14 cellular contexts compared by ENCODE assay signal in genomic region chr3:154898916-154899315, GRCh38.
"Had no signal": no experiment of that assay in that cellular context is flagged by ENCODE, and none has a peak within 500 bp of the region (broad histone marks: within the 10 kb centered on the region; RNA-seq: fewer than 3 reads in every experiment).

No MANE protein-coding gene starts in this region.

- H3K27me3 ChIP-seq: suprapubic skin had no signal

- H3K4me1 ChIP-seq: lower lobe of right lung, suprapubic skin had no signal

- H3K36me3 ChIP-seq: lower lobe of right lung, suprapubic skin had no signal

- DNase-seq: activated CD4-positive, alpha-beta T cell treated with anti-CD3 and anti-CD28 coated beads, Interleukin-2, amount 50 U/mL, for 1 hour; activated CD8-positive, alpha-beta memory T cell treated with anti-CD3 and anti-CD28 coated beads for 24 hours; activated naive CD4-positive, alpha-beta T cell; activated naive CD8-positive, alpha-beta T cell treated with anti-CD3 and anti-CD28 coated beads, Interleukin-2, amount 10 ng/mL, durations not matched to agents 7 days and 5 days; aorta; endodermal cell; lower lobe of right lung; naive thymus-derived CD4-positive, alpha-beta T cell; stimulated activated CD4-positive, alpha-beta T cell treated with anti-CD3 and anti-CD28 coated beads, Interleukin-15, amount 100 ng/mL, for 24 hours; stimulated activated CD4-positive, alpha-beta T cell treated with anti-CD3 and anti-CD28 coated beads, Interleukin-4, amount 100 ng/mL, for 4 hours; stimulated activated CD8-positive, alpha-beta memory T cell treated with anti-CD3 and anti-CD28 coated beads, Interleukin-4, amount 100 ng/mL, for 48 hours; stimulated activated naive CD4-positive, alpha-beta T cell treated with Interleukin-2 at 50 U/mL for 16 hours; trophoblast cell had no signal

- H3K9me3 ChIP-seq: lower lobe of right lung had no signal

- ATAC-seq: lower lobe of right lung; naive thymus-derived CD4-positive, alpha-beta T cell had no signal

- H3K4me3 ChIP-seq: lower lobe of right lung, suprapubic skin had no signal

- H3K27ac ChIP-seq: lower lobe of right lung, suprapubic skin had no signal
